Comparison of ENCODE assay signal across 18 cellular contexts in genomic region chr20:25705830-25706351, GRCh38. TPM values are rescaled to one million over a fixed set of nuclear protein-coding genes. Genes with fewer than 3 reads are reported as not detected.
DNase-seq lines count a peak whose midpoint lies in the region; ATAC-seq and TF ChIP-seq lines count a peak whose summit lies in the region.
"Had no signal": no experiment of that assay in that cellular context is flagged by ENCODE, and none has a peak within 500 bp of the region (broad histone marks: within the 10 kb centered on the region; RNA-seq: fewer than 3 reads in every experiment).

No MANE protein-coding gene starts in this region.

- H2AK5ac ChIP-seq in neuronal stem cell (ENCODE audit: low read depth, low read length) = no peak overlapping the region

- intact Hi-C loops in gastrocnemius medialis (cut with DNase I; ENCODE audit: low total_unique reads) = no loop called here

- H2BK5ac ChIP-seq in neuronal stem cell (ENCODE audit: low read length) = no peak overlapping the region

- H3K23ac ChIP-seq in neuronal stem cell (ENCODE audit: low read depth, low read length, poor library complexity) = no peak overlapping the region

- no peak overlapping the region for H3K4ac ChIP-seq in neuronal stem cell (ENCODE audit: low read length)

- in situ Hi-C loops in gastrocnemius medialis (cut with MboI; ENCODE audit: low sequenced_read_pairs in 4 of 4) = no loop called here

- no peak overlapping the region for H3K27ac ChIP-seq in CD4-positive, CD25-positive, alpha-beta regulatory T cell (ENCODE audit: insufficient read depth, low read length, poor library complexity, severe bottlenecking)
- H3K27ac ChIP-seq in neuronal stem cell (replicated peaks; ENCODE audit: low read length) (no peak overlapping the region), gastrocnemius medialis (no peak overlapping the region)
- H3K27ac ChIP-seq: 22Rv1, A549, C4-2B had no signal

- H3K4me3 ChIP-seq in CD4-positive, CD25-positive, alpha-beta regulatory T cell (ENCODE audit: low read depth, low read length) = no peak overlapping the region
- H3K4me3 ChIP-seq in neuronal stem cell (ENCODE audit: low read length in 2 of 2) (no peak overlapping the region), gastrocnemius medialis (no peak overlapping the region)
- H3K4me3 ChIP-seq: A549 had no signal

- H3K27ac Mint-ChIP-seq in activated CD4-positive, alpha-beta T cell treated with anti-CD3 and anti-CD28 coated beads, Interleukin-2, amount 10 ng/mL, durations not matched to agents 7 days and 5 days = peak overlapping the region; percentile 47
- peak overlapping the region in 2 of 3 donors; percentile 7 to 18 for H3K27ac Mint-ChIP-seq in CD4-positive, CD25-positive, alpha-beta regulatory T cell
- peak overlapping the region; percentile 1 for H3K27ac Mint-ChIP-seq in central memory CD8-positive, alpha-beta T cell (ENCODE audit: low read depth)
- H3K27ac Mint-ChIP-seq in progenitor cell of endocrine pancreas = no peak overlapping the region
- H3K27ac Mint-ChIP-seq: H9 had no signal

- no peak overlapping the region for H3K18ac ChIP-seq in neuronal stem cell (ENCODE audit: low read length)

- H2BK12ac ChIP-seq in neuronal stem cell (ENCODE audit: low read length) = no peak overlapping the region

- peaks cover 7% of the 10 kb centered on the region for H3K27me3 Mint-ChIP-seq in activated CD4-positive, alpha-beta T cell treated with anti-CD3 and anti-CD28 coated beads, Interleukin-2, amount 10 ng/mL, durations not matched to agents 7 days and 5 days
- H3K27me3 Mint-ChIP-seq in CD4-positive, CD25-positive, alpha-beta regulatory T cell = peaks cover 5% of the 10 kb centered on the region
- H3K27me3 Mint-ChIP-seq in central memory CD8-positive, alpha-beta T cell = no peaks in the 10 kb centered on the region
- no peaks in the 10 kb centered on the region for H3K27me3 Mint-ChIP-seq in progenitor cell of endocrine pancreas

- no peaks in the 10 kb centered on the region for H3K79me1 ChIP-seq in neuronal stem cell (ENCODE audit: low read depth, low read length)

- no peak overlapping the region for H2BK120ac ChIP-seq in neuronal stem cell (ENCODE audit: low read depth, low read length)

- H3K27me3 ChIP-seq in CD4-positive, CD25-positive, alpha-beta regulatory T cell (ENCODE audit: control insufficient read depth, insufficient read depth, low read length) = no peaks in the 10 kb centered on the region
- H3K27me3 ChIP-seq in neuronal stem cell (ENCODE audit: control insufficient read depth in 3 of 3, insufficient read depth in 3 of 3, low read depth in 1 of 3, low read length in 3 of 3) = no peaks in the 10 kb centered on the region
- H3K27me3 ChIP-seq in gastrocnemius medialis = no peaks in the 10 kb centered on the region

- no peak for TF ChIP-seq POLR2A in gastrocnemius medialis (IDR thresholded peaks at IDR 0.05)

- no peak overlapping the region for H4K8ac ChIP-seq in neuronal stem cell (ENCODE audit: low read depth, low read length)

- peaks cover 15% of the 10 kb centered on the region for H3K4me1 ChIP-seq in CD4-positive, CD25-positive, alpha-beta regulatory T cell (ENCODE audit: control insufficient read depth, insufficient read depth, low read length, poor library complexity, severe bottlenecking)
- no peaks in the 10 kb centered on the region for H3K4me1 ChIP-seq in neuronal stem cell (ENCODE audit: control insufficient read depth in 2 of 2, insufficient read depth in 1 of 2, low read depth in 1 of 2, low read length in 2 of 2)
- no peaks in the 10 kb centered on the region for H3K4me1 ChIP-seq in gastrocnemius medialis
- H3K4me1 ChIP-seq: A549 had no signal

- H3K4me2 ChIP-seq in neuronal stem cell (ENCODE audit: insufficient read depth, low read length, poor library complexity, severe bottlenecking) = no peak overlapping the region
- H3K4me2 ChIP-seq: A549 had no signal

- no peak for TF ChIP-seq CTCF in gastrocnemius medialis (IDR thresholded peaks at IDR 0.05 in 4 of 5, conservative IDR thresholded peaks at IDR 0.05 in 1 of 5)
- TF ChIP-seq CTCF in progenitor cell of endocrine pancreas (IDR thresholded peaks at IDR 0.05; ENCODE audit: unreplicated experiment) = no peak

- no peak overlapping the region for H3K4me3 Mint-ChIP-seq in activated CD4-positive, alpha-beta T cell treated with anti-CD3 and anti-CD28 coated beads, Interleukin-2, amount 10 ng/mL, durations not matched to agents 7 days and 5 days
- peak overlapping the region in 1 of 4 donors; percentile 5 for H3K4me3 Mint-ChIP-seq in CD4-positive, CD25-positive, alpha-beta regulatory T cell
- no peak overlapping the region for H3K4me3 Mint-ChIP-seq in central memory CD8-positive, alpha-beta T cell
- no peak overlapping the region for H3K4me3 Mint-ChIP-seq in progenitor cell of endocrine pancreas (ENCODE audit: low read depth)
- H3K4me3 Mint-ChIP-seq: H9 had no signal

- no peak for ATAC-seq in CD4-positive, CD25-positive, alpha-beta regulatory T cell (ENCODE audit: low read depth in 2 of 2)
- no peak for ATAC-seq in central memory CD8-positive, alpha-beta T cell (replicated peaks; ENCODE audit: extremely low read depth, poor library complexity, severe bottlenecking)
- no peak for ATAC-seq in gastrocnemius medialis
- ATAC-seq: A549 had no signal

- H3K36me3 ChIP-seq in CD4-positive, CD25-positive, alpha-beta regulatory T cell (ENCODE audit: control insufficient read depth, insufficient read depth, low read length) = no peaks in the 10 kb centered on the region
- H3K36me3 ChIP-seq in neuronal stem cell (replicated peaks in 1 of 2; ENCODE audit: control insufficient read depth in 2 of 2, insufficient read depth in 2 of 2, low read length in 2 of 2) = no peaks in the 10 kb centered on the region
- no peaks in the 10 kb centered on the region for H3K36me3 ChIP-seq in gastrocnemius medialis

- no peak overlapping the region for H2BK15ac ChIP-seq in neuronal stem cell (ENCODE audit: low read length)

- H3K14ac ChIP-seq in neuronal stem cell (ENCODE audit: low read length) = peak overlapping the region; percentile 38

- peaks cover 27% of the 10 kb centered on the region for H3K4me1 Mint-ChIP-seq in activated CD4-positive, alpha-beta T cell treated with anti-CD3 and anti-CD28 coated beads, Interleukin-2, amount 10 ng/mL, durations not matched to agents 7 days and 5 days
- H3K4me1 Mint-ChIP-seq in CD4-positive, CD25-positive, alpha-beta regulatory T cell = peaks cover 12 to 44% (median 26%) of the 10 kb centered on the region in 4 donors
- H3K4me1 Mint-ChIP-seq in central memory CD8-positive, alpha-beta T cell = peaks cover 23% of the 10 kb centered on the region
- no peaks in the 10 kb centered on the region for H3K4me1 Mint-ChIP-seq in progenitor cell of endocrine pancreas (ENCODE audit: low read depth)
- H3K4me1 Mint-ChIP-seq: H9 had no signal

- no peak overlapping the region for H2AFZ ChIP-seq in neuronal stem cell (ENCODE audit: low read length)

- H4K91ac ChIP-seq in neuronal stem cell (ENCODE audit: low read depth, low read length, poor library complexity) = no peak overlapping the region

- DNase-seq in activated CD4-positive, alpha-beta T cell treated with anti-CD3 and anti-CD28 coated beads, Interleukin-2, amount 10 ng/mL, durations not matched to agents 7 days and 5 days = no peak
- DNase-seq in activated CD4-positive, alpha-beta T cell treated with anti-CD3 and anti-CD28 coated beads, Interleukin-2, amount 50 U/mL, for 48 hours = no peak
- no peak for DNase-seq in CD4-positive, CD25-positive, alpha-beta regulatory T cell
- DNase-seq in central memory CD8-positive, alpha-beta T cell (ENCODE audit: low spot score in 2 of 2) = no peak
- no peak for DNase-seq in neuronal stem cell (ENCODE audit: low spot score)
- no peak for DNase-seq in gastrocnemius medialis
- no peak for DNase-seq in progenitor cell of endocrine pancreas (ENCODE audit: low spot score, unreplicated experiment)
- DNase-seq in GM03348 (ENCODE audit: low spot score) = no peak
- DNase-seq: AML-193, COR-L47, DMS 273 treated with DMSO at 0.1 percent for 48 hours, DMS53, DND-41, EL, H9 had no signal

- CTCF ChIA-PET in activated CD4-positive, alpha-beta T cell treated with anti-CD3 and anti-CD28 coated beads, Interleukin-2, amount 10 ng/mL, durations not matched to agents 7 days and 5 days (lab: Charles Lee) = interaction anchor here (1.4 kb wide), 1 partner anchor 12 kb away, joined by 4 read pairs; no protein-coding TSS in a partner anchor

- H3K9me3 ChIP-seq in CD4-positive, CD25-positive, alpha-beta regulatory T cell (ENCODE audit: control insufficient read depth in 2 of 2, low read length in 2 of 2) = no peaks in the 10 kb centered on the region
- H3K9me3 ChIP-seq in neuronal stem cell (replicated peaks in 1 of 2; ENCODE audit: control insufficient read depth in 2 of 2, insufficient read depth in 1 of 2, low read depth in 1 of 2, low read length in 2 of 2) (peaks cover 0 to 1% of the 10 kb centered on the region in 2 donors), gastrocnemius medialis (no peaks in the 10 kb centered on the region)

- no peak overlapping the region for H3K9ac ChIP-seq in neuronal stem cell (ENCODE audit: low read depth, low read length, poor library complexity)

- POLR2A ChIA-PET in activated CD4-positive, alpha-beta T cell treated with anti-CD3 and anti-CD28 coated beads, Interleukin-2, amount 10 ng/mL, durations not matched to agents 7 days and 5 days (lab: Charles Lee) = no interaction called here

- peaks cover 24% of the 10 kb centered on the region for H3K36me3 Mint-ChIP-seq in activated CD4-positive, alpha-beta T cell treated with anti-CD3 and anti-CD28 coated beads, Interleukin-2, amount 10 ng/mL, durations not matched to agents 7 days and 5 days (ENCODE audit: low read depth)
- H3K36me3 Mint-ChIP-seq in CD4-positive, CD25-positive, alpha-beta regulatory T cell = peaks cover 5% of the 10 kb centered on the region
- H3K36me3 Mint-ChIP-seq in central memory CD8-positive, alpha-beta T cell (ENCODE audit: insufficient read depth) = peaks cover 2% of the 10 kb centered on the region
- H3K36me3 Mint-ChIP-seq in progenitor cell of endocrine pancreas (ENCODE audit: insufficient read depth) = peaks cover 4% of the 10 kb centered on the region

- H3K9me3 Mint-ChIP-seq in activated CD4-positive, alpha-beta T cell treated with anti-CD3 and anti-CD28 coated beads, Interleukin-2, amount 10 ng/mL, durations not matched to agents 7 days and 5 days = peaks cover 15% of the 10 kb centered on the region
- H3K9me3 Mint-ChIP-seq in CD4-positive, CD25-positive, alpha-beta regulatory T cell = peaks cover 0 to 13% (median 4%) of the 10 kb centered on the region in 7 donors
- no peaks in the 10 kb centered on the region for H3K9me3 Mint-ChIP-seq in central memory CD8-positive, alpha-beta T cell
- peaks cover 20% of the 10 kb centered on the region for H3K9me3 Mint-ChIP-seq in progenitor cell of endocrine pancreas (ENCODE audit: low read depth)

RNA-seq across cellular contexts. Expression of gene ZNF337, which starts 9.2 kb away (rescaled TPM):
- 10 to 100 TPM; 14.5 to 15.1 TPM for total RNA-seq in activated CD4-positive, alpha-beta T cell treated with anti-CD3 and anti-CD28 coated beads, Interleukin-2, amount 10 ng/mL, durations not matched to agents 7 days and 5 days
- total RNA-seq in CD4-positive, CD25-positive, alpha-beta regulatory T cell = 18.1 TPM
- 10 to 100 TPM in 3 of 4 donors, 1 to 10 TPM in 1; 7.1 to 15.9 (median 11.0) TPM for polyA plus RNA-seq in CD4-positive, CD25-positive, alpha-beta regulatory T cell
- polyA plus RNA-seq in neuronal stem cell (2013, experiment 1 of 2) = 8.8 TPM
- polyA plus RNA-seq in neuronal stem cell (2013, experiment 2 of 2) = 8.3 TPM
- total RNA-seq in gastrocnemius medialis (1 to 10 TPM; 7.1 to 9.4 (median 8.0) TPM), progenitor cell of endocrine pancreas (22.0 and 22.4 TPM in 2 replicates)
